ENCODE assay signal across 8 cellular contexts in genomic region chr12:48957141-48958048, GRCh38. TPM values are rescaled to one million over a fixed set of nuclear protein-coding genes. Genes with fewer than 3 reads are reported as not detected.
DNase-seq lines count a peak whose midpoint lies in the region; ATAC-seq, FAIRE-seq and TF ChIP-seq lines count a peak whose summit lies in the region.

ARF3 (minus strand) TSS chr12:48957487; CDS start chr12:48941095, 16,392 bp downstream.

- FAIRE-seq in RCC 7860 (lab: Jason Lieb, UNC), result no peak

- peaks cover 12% of the 10 kb centered on the region for H3K27me3 Mint-ChIP-seq in activated T-cell treated with anti-CD3 and anti-CD28 coated beads, Interleukin-2, amount 50 U/mL, for 72 hours (ENCODE audit: low read depth)

- peak within 1 kb of the TSS; percentile 71 for H3K27ac Mint-ChIP-seq in activated T-cell treated with anti-CD3 and anti-CD28 coated beads, Interleukin-2, amount 50 U/mL, for 72 hours

- H3K9me3 ChIP-seq in KOPT-K1 (ENCODE audit: insufficient read depth, low read length, poor library complexity, severe bottlenecking) (no peaks in the 10 kb centered on the region), esophagus muscularis mucosa (no peaks in the 10 kb centered on the region)

- H3K4me3 ChIP-seq in esophagus muscularis mucosa, result peak within 1 kb of the TSS; percentile 87 to 98 (median 96)

- H3K4me1 Mint-ChIP-seq in activated T-cell treated with anti-CD3 and anti-CD28 coated beads, Interleukin-2, amount 50 U/mL, for 72 hours (ENCODE audit: low read depth), result peaks cover 33% of the 10 kb centered on the region

- no peaks in the 10 kb centered on the region for H3K36me3 Mint-ChIP-seq in activated T-cell treated with anti-CD3 and anti-CD28 coated beads, Interleukin-2, amount 50 U/mL, for 72 hours (ENCODE audit: insufficient read depth in 2 of 2)

- under 1% methylated on average over 37 of the region's 58 CpGs for WGBS in esophagus muscularis mucosa

- H3K4me1 ChIP-seq in esophagus muscularis mucosa, result peaks cover 21 to 34% (median 31%) of the 10 kb centered on the region in 4 donors

- peak within 1 kb of the TSS; percentile 90 to 99 for H3K4me3 Mint-ChIP-seq in activated T-cell treated with anti-CD3 and anti-CD28 coated beads, Interleukin-2, amount 50 U/mL, for 72 hours

- DNase-seq in DMS114 treated with DMSO at 0.1 percent for 48 hours (lab: John Stamatoyannopoulos, UW; ENCODE audit: unreplicated experiment) (peak; percentile 87), RCC 7860 (ENCODE audit: low spot score) (peak; percentile 86), esophagus muscularis mucosa (ENCODE audit: extremely low spot score) (peak; percentile 97), myocyte (ENCODE audit: low read depth) (peak; percentile 95)
- DNase-seq in activated T-cell treated with anti-CD3 and anti-CD28 coated beads, Interleukin-2, amount 50 U/mL, for 72 hours, result peak; percentile 94 to 95
- DNase-seq in stimulated activated CD8-positive, alpha-beta memory T cell treated with anti-CD3 and anti-CD28 coated beads, Interleukin-7, amount 100 ng/mL, for 4 hours (ENCODE audit: low read depth in 2 of 2), result peak; percentile 78 to 88

- peaks cover 0 to 13% (median 0%) of the 10 kb centered on the region in 4 donors for H3K27me3 ChIP-seq in esophagus muscularis mucosa

- no peak for TF ChIP-seq EP300 in esophagus muscularis mucosa (IDR thresholded peaks at IDR 0.05)

- TF ChIP-seq POLR2A in esophagus muscularis mucosa (IDR thresholded peaks at IDR 0.05; ENCODE audit: low read depth), result no peak

- intact Hi-C loops in esophagus muscularis mucosa (cut with DNase I), result no loop called here

- H3K36me3 ChIP-seq in KOPT-K1 (ENCODE audit: insufficient read depth, low read length) (peaks cover 24% of the 10 kb centered on the region; the same call in 1 of the 2 replicates), esophagus muscularis mucosa (peaks cover 0 to 7% (median 7%) of the 10 kb centered on the region in 4 donors)

- no peak for TF ChIP-seq CTCF in esophagus muscularis mucosa (IDR thresholded peaks at IDR 0.05)

- H3K27ac ChIP-seq in KOPT-K1 (ENCODE audit: low read depth, low read length, poor library complexity, severe bottlenecking) (peak within 1 kb of the TSS; percentile 85), esophagus muscularis mucosa (replicated peaks in 1 of 4) (peak within 1 kb of the TSS; percentile 81 to 94 (median 89))

- ATAC-seq in GM21619 (IDR thresholded peaks at IDR 0.05; ENCODE audit: unreplicated experiment), result peak; percentile 88
- peak; percentile 99 for ATAC-seq in activated T-cell treated with anti-CD3 and anti-CD28 coated beads, Interleukin-2, amount 50 U/mL, for 72 hours (replicated peaks in 1 of 2)

- H3K9me3 Mint-ChIP-seq in activated T-cell treated with anti-CD3 and anti-CD28 coated beads, Interleukin-2, amount 50 U/mL, for 72 hours, result no peaks in the 10 kb centered on the region

RNA-seq across cellular contexts. Expression of gene ARF3, which starts in this region (rescaled TPM):
- total RNA-seq in activated T-cell treated with anti-CD3 and anti-CD28 coated beads, Interleukin-2, amount 50 U/mL, for 72 hours, result 10 to 100 TPM; 73.5 to 96.5 TPM
- total RNA-seq in esophagus muscularis mucosa (10 to 100 TPM; 42.8 to 71.9 (median 65.1) TPM), myocyte (47.6 and 54.1 TPM in 2 replicates)
- polyA plus RNA-seq in myocyte (2012), result 129 TPM

Comparison
In these comparisons a context has a peak if more than half of its experiments do, and no peak if none do; other contexts are left out.
1. Peak in every context shown above with its lines: DNase-seq, ATAC-seq, H3K4me3 ChIP-seq and H3K27ac ChIP-seq.